19 cellular contexts compared by ENCODE assay signal in the genomic region with DNA sequence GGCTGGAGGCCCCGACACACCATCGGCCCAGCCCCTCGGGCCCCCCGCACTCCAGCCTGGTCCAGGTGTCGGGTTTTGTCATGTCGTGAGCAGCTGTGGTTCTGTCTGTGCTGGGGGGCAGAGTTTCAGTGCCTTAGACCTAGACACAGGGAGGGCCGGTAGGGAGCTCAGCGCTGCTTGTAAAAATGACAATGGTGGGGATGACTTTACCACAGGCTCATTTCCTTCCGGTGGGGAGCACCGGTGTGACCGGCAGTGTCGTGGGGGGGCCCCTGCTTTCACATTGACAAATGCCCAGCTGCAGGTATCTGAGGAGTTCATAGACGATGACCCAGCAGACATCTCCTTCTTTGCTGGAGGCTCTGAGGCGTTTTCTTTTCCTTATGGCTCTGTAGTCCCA.
DNase-seq lines count a peak whose midpoint lies in the region; ATAC-seq and TF ChIP-seq lines count a peak whose summit lies in the region.
"Had no signal": no experiment of that assay in that cellular context is flagged by ENCODE, and none has a peak within 500 bp of the region (broad histone marks: within the 10 kb centered on the region; RNA-seq: fewer than 3 reads in every experiment).

No MANE protein-coding gene starts in this region.

- no peak overlapping the region for H3K27ac ChIP-seq in RWPE2 (ENCODE audit: poor library complexity, severe bottlenecking)
- H3K27ac ChIP-seq: GM23248 had no signal

- peaks cover 21% of the 10 kb centered on the region for H3K36me3 Mint-ChIP-seq in nephron progenitor cell (ENCODE audit: low read depth)

- DNase-seq in GM12865 (ENCODE audit: low read depth) (peak; percentile 72), RWPE2 (ENCODE audit: low spot score) (peak; percentile 37), nephron progenitor cell (no peak), 8988T (no peak), omental fat pad (ENCODE audit: low spot score) (no peak)
- DNase-seq in activated CD4-positive, alpha-beta T cell treated with anti-CD3 and anti-CD28 coated beads, Interleukin-2, amount 50 U/mL, for 1 hour = no peak
- no peak for DNase-seq in activated effector memory CD4-positive, alpha-beta T cell treated with Interleukin-2 at 50 U/mL for 16 hours
- DNase-seq: ACHN; BE2C; C1 segment of cervical spinal cord; CD4-positive, CD25-positive, alpha-beta regulatory T cell; CD8-positive, alpha-beta memory T cell; COR-L47; DMS 273 treated with DMSO at 0.1 percent for 48 hours; DMS53; DND-41; EL; GM23248 had no signal

- peak overlapping the region; percentile 54 for H3K27ac Mint-ChIP-seq in nephron progenitor cell
- H3K27ac Mint-ChIP-seq: CD4-positive, CD25-positive, alpha-beta regulatory T cell; CD8-positive, alpha-beta memory T cell had no signal

- H3K4me3 ChIP-seq in GM12865 (ENCODE audit: low read depth, low read length) (no peak overlapping the region), RWPE2 (ENCODE audit: severe bottlenecking) (no peak overlapping the region)
- H3K4me3 ChIP-seq: GM23248, HAP-1 had no signal

- H3K9me3 ChIP-seq in RWPE2 (ENCODE audit: severe bottlenecking) = no peaks in the 10 kb centered on the region
- H3K9me3 ChIP-seq: BE2C, HAP-1 had no signal

- ATAC-seq in RWPE2 (ENCODE audit: low read depth) (no peak), omental fat pad (ENCODE audit: low FRiP score) (no peak)

- H3K27me3 ChIP-seq in RWPE2 (ENCODE audit: insufficient read depth, poor library complexity, severe bottlenecking) = no peaks in the 10 kb centered on the region
- H3K27me3 ChIP-seq: BE2C had no signal

- H3K9me3 Mint-ChIP-seq in nephron progenitor cell = no peaks in the 10 kb centered on the region
- H3K9me3 Mint-ChIP-seq: CD4-positive, CD25-positive, alpha-beta regulatory T cell had no signal

- H3K4me1 Mint-ChIP-seq in nephron progenitor cell = no peaks in the 10 kb centered on the region

- H3K36me3 ChIP-seq in RWPE2 (ENCODE audit: low read depth) = peaks cover 30% of the 10 kb centered on the region

- H3K4me1 ChIP-seq in RWPE2 (ENCODE audit: insufficient read depth, poor library complexity, severe bottlenecking) = no peaks in the 10 kb centered on the region
- H3K4me1 ChIP-seq: BE2C, HAP-1 had no signal

- H3K4me3 Mint-ChIP-seq in nephron progenitor cell = no peak overlapping the region
- H3K4me3 Mint-ChIP-seq: CD4-positive, CD25-positive, alpha-beta regulatory T cell; CD8-positive, alpha-beta memory T cell had no signal

- TF ChIP-seq CTCF in GM12865 (IDR thresholded peaks at IDR 0.05; ENCODE audit: insufficient read depth, low read depth, low read length, missing control alignments) (no peak), RWPE2 (IDR thresholded peaks at IDR 0.05; ENCODE audit: poor library complexity, severe bottlenecking) (no peak), nephron progenitor cell (IDR thresholded peaks at IDR 0.05) (no peak), omental fat pad (IDR thresholded peaks at IDR 0.05) (no peak)

- H3K27me3 Mint-ChIP-seq in nephron progenitor cell (ENCODE audit: low read depth, poor library complexity) = no peaks in the 10 kb centered on the region

Comparison
In these comparisons a context has a peak if more than half of its experiments do, and no peak if none do; other contexts are left out.
1. DNase-seq: peak in GM12865 (single experiment) and RWPE2 (single experiment); none in nephron progenitor cell (single experiment), activated CD4-positive, alpha-beta T cell treated with anti-CD3 and anti-CD28 coated beads, Interleukin-2, amount 50 U/mL, for 1 hour (single experiment), 8988T (single experiment), activated effector memory CD4-positive, alpha-beta T cell treated with Interleukin-2 at 50 U/mL for 16 hours (single experiment) and omental fat pad (single experiment).